In genomic region chr15:63939531-63940130, GRCh38 we compare ENCODE assay signal across 8 cellular contexts.
DNase-seq lines count a peak whose midpoint lies in the region; ATAC-seq, FAIRE-seq and TF ChIP-seq lines count a peak whose summit lies in the region.

No MANE protein-coding gene starts in this region.

- H3K27ac ChIP-seq in naive thymus-derived CD4-positive, alpha-beta T cell (ENCODE audit: low read depth, low read length) = no peak overlapping the region
- no peak overlapping the region for H3K27ac ChIP-seq in foreskin keratinocyte

- peaks cover 29 to 58% (median 31%) of the 10 kb centered on the region in 7 donors for H3K4me1 Mint-ChIP-seq in naive thymus-derived CD4-positive, alpha-beta T cell

- FAIRE-seq in frontal cortex (lab: Jason Lieb, UNC) = no peak
- no peak for FAIRE-seq in RCC 7860 (lab: Jason Lieb, UNC)

- POLR2A ChIA-PET in naive thymus-derived CD4-positive, alpha-beta T cell (lab: Charles Lee) = no interaction called here

- CTCF ChIA-PET in naive thymus-derived CD4-positive, alpha-beta T cell (lab: Charles Lee) = no interaction called here

- intact Hi-C loops in naive thymus-derived CD4-positive, alpha-beta T cell (cut with micrococcal nuclease) = loop anchor here in 1 of 2 donors (5.0 kb wide), 1 partner anchor 47 kb away; no protein-coding TSS in a partner anchor

- DNase-seq in AG09319 (ENCODE audit: extremely low read depth, low read depth) (peak; percentile 45), LHCN-M2 (ENCODE audit: low read depth) (peak; percentile 81), dermis microvascular lymphatic vessel endothelial cell (ENCODE audit: low read depth in 2 of 2) (peak; percentile 93 to 99), frontal cortex (ENCODE audit: low spot score in 2 of 2) (no peak), foreskin keratinocyte (no peak), DMS153 (lab: John Stamatoyannopoulos, UW) (no peak), RCC 7860 (ENCODE audit: low spot score) (no peak)
- DNase-seq in naive thymus-derived CD4-positive, alpha-beta T cell = peak in 1 of 9 donors; percentile 33

- H3K27ac Mint-ChIP-seq in naive thymus-derived CD4-positive, alpha-beta T cell = peak overlapping the region in 8 of 9 donors; percentile 24 to 93 (median 78)

- peaks cover 0 to 3% (median 0%) of the 10 kb centered on the region in 11 donors for H3K9me3 Mint-ChIP-seq in naive thymus-derived CD4-positive, alpha-beta T cell

- H3K27me3 Mint-ChIP-seq in naive thymus-derived CD4-positive, alpha-beta T cell = no peaks in the 10 kb centered on the region

- no peaks in the 10 kb centered on the region for H3K27me3 ChIP-seq in naive thymus-derived CD4-positive, alpha-beta T cell (ENCODE audit: control insufficient read depth in 2 of 2, insufficient read depth in 2 of 2, low read length in 2 of 2)
- no peaks in the 10 kb centered on the region for H3K27me3 ChIP-seq in foreskin keratinocyte

- ATAC-seq in naive thymus-derived CD4-positive, alpha-beta T cell = peak; percentile 45
- ATAC-seq in foreskin keratinocyte = no peak

- no peaks in the 10 kb centered on the region for H3K9me3 ChIP-seq in naive thymus-derived CD4-positive, alpha-beta T cell (ENCODE audit: control insufficient read depth in 2 of 3, low read length in 3 of 3)

- TF ChIP-seq CTCF in AG09319 (IDR thresholded peaks at IDR 0.05; ENCODE audit: low read depth, low read length) (no peak), foreskin keratinocyte (conservative IDR thresholded peaks at IDR 0.05) (no peak)

- H3K4me3 ChIP-seq in naive thymus-derived CD4-positive, alpha-beta T cell (ENCODE audit: low read length) = no peak overlapping the region

- no peaks in the 10 kb centered on the region for H3K36me3 ChIP-seq in naive thymus-derived CD4-positive, alpha-beta T cell (ENCODE audit: control insufficient read depth in 2 of 3, insufficient read depth in 3 of 3, low read length in 3 of 3)

- H3K4me3 Mint-ChIP-seq in naive thymus-derived CD4-positive, alpha-beta T cell = peak overlapping the region in 9 of 10 donors; percentile 3 to 81 (median 54)

- H3K36me3 Mint-ChIP-seq in naive thymus-derived CD4-positive, alpha-beta T cell = peaks cover 0 to 26% (median 0%) of the 10 kb centered on the region in 5 donors

- H3K4me1 ChIP-seq in naive thymus-derived CD4-positive, alpha-beta T cell (ENCODE audit: control insufficient read depth in 2 of 2, insufficient read depth in 2 of 2, low read length in 2 of 2) = peaks cover 17 to 30% of the 10 kb centered on the region in 2 donors
- H3K4me1 ChIP-seq in foreskin keratinocyte = no peaks in the 10 kb centered on the region

Comparison
In these comparisons a context has a peak if more than half of its experiments do, and no peak if none do; other contexts are left out.
1. DNase-seq: peak in AG09319 (single experiment), LHCN-M2 (single experiment) and dermis microvascular lymphatic vessel endothelial cell (2 of 2); none in frontal cortex (0 of 2), foreskin keratinocyte (0 of 2), DMS153 (single experiment) and RCC 7860 (single experiment).